2 cellular contexts compared by ENCODE assay signal in genomic region chr10:76111404-76111803, GRCh38.
TF ChIP-seq lines count a peak whose summit lies in the region.

No MANE protein-coding gene starts in this region.

TF ChIP-seq in SK-N-SH treated with all-trans-retinoic acid at 6 μM for 48 hours, 23 proteins besides CTCF, POLR2A, EP300 and RAD21:
- TF ChIP-seq, protein P1, sequence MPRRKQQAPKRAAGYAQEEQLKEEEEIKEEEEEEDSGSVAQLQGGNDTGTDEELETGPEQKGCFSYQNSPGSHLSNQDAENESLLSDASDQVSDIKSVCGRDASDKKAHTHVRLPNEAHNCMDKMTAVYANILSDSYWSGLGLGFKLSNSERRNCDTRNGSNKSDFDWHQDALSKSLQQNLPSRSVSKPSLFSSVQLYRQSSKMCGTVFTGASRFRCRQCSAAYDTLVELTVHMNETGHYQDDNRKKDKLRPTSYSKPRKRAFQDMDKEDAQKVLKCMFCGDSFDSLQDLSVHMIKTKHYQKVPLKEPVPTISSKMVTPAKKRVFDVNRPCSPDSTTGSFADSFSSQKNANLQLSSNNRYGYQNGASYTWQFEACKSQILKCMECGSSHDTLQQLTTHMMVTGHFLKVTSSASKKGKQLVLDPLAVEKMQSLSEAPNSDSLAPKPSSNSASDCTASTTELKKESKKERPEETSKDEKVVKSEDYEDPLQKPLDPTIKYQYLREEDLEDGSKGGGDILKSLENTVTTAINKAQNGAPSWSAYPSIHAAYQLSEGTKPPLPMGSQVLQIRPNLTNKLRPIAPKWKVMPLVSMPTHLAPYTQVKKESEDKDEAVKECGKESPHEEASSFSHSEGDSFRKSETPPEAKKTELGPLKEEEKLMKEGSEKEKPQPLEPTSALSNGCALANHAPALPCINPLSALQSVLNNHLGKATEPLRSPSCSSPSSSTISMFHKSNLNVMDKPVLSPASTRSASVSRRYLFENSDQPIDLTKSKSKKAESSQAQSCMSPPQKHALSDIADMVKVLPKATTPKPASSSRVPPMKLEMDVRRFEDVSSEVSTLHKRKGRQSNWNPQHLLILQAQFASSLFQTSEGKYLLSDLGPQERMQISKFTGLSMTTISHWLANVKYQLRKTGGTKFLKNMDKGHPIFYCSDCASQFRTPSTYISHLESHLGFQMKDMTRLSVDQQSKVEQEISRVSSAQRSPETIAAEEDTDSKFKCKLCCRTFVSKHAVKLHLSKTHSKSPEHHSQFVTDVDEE (CRISPR knock-in tag; IDR thresholded peaks at IDR 0.05), result no peak
- TF ChIP-seq TOX (CRISPR knock-in tag; IDR thresholded peaks at IDR 0.05; ENCODE audit: borderline replicate concordance) (no peak), ZNF70 (CRISPR knock-in tag; IDR thresholded peaks at IDR 0.05) (no peak)

TF ChIP-seq in WTC11, 78 proteins besides CTCF, POLR2A, EP300 and RAD21 (continued from another document):
- TF ChIP-seq, protein P2, sequence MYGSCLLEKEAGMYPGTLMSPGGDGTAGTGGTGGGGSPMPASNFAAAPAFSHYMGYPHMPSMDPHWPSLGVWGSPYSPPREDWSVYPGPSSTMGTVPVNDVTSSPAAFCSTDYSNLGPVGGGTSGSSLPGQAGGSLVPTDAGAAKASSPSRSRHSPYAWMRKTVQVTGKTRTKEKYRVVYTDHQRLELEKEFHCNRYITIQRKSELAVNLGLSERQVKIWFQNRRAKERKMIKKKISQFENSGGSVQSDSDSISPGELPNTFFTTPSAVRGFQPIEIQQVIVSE (CRISPR knock-in tag; IDR thresholded peaks at IDR 0.05; ENCODE audit: borderline replicate concordance), result no peak
- TF ChIP-seq SMAD4 (CRISPR knock-in tag; IDR thresholded peaks at IDR 0.05) (no peak), CREM (CRISPR knock-in tag; IDR thresholded peaks at IDR 0.05) (no peak), ATF3 (CRISPR knock-in tag; conservative IDR thresholded peaks at IDR 0.05) (no peak), CREB1 (CRISPR knock-in tag; IDR thresholded peaks at IDR 0.05) (no peak), ZNF317 (CRISPR knock-in tag; IDR thresholded peaks at IDR 0.05; ENCODE audit: borderline replicate concordance, low read depth) (no peak), ZNF425 (CRISPR knock-in tag; conservative IDR thresholded peaks at IDR 0.05) (no peak), TEAD4 (CRISPR knock-in tag; IDR thresholded peaks at IDR 0.05) (no peak), ATF2 (CRISPR knock-in tag; IDR thresholded peaks at IDR 0.05; ENCODE audit: borderline replicate concordance, low read depth) (no peak), NFATC4 (CRISPR knock-in tag; IDR thresholded peaks at IDR 0.05) (no peak), SMAD3 (CRISPR knock-in tag; IDR thresholded peaks at IDR 0.05; ENCODE audit: borderline replicate concordance) (no peak), TEAD1 (CRISPR knock-in tag; IDR thresholded peaks at IDR 0.05) (no peak)
- TF ChIP-seq, protein P3, sequence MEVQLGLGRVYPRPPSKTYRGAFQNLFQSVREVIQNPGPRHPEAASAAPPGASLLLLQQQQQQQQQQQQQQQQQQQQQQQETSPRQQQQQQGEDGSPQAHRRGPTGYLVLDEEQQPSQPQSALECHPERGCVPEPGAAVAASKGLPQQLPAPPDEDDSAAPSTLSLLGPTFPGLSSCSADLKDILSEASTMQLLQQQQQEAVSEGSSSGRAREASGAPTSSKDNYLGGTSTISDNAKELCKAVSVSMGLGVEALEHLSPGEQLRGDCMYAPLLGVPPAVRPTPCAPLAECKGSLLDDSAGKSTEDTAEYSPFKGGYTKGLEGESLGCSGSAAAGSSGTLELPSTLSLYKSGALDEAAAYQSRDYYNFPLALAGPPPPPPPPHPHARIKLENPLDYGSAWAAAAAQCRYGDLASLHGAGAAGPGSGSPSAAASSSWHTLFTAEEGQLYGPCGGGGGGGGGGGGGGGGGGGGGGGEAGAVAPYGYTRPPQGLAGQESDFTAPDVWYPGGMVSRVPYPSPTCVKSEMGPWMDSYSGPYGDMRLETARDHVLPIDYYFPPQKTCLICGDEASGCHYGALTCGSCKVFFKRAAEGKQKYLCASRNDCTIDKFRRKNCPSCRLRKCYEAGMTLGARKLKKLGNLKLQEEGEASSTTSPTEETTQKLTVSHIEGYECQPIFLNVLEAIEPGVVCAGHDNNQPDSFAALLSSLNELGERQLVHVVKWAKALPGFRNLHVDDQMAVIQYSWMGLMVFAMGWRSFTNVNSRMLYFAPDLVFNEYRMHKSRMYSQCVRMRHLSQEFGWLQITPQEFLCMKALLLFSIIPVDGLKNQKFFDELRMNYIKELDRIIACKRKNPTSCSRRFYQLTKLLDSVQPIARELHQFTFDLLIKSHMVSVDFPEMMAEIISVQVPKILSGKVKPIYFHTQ (CRISPR knock-in tag; IDR thresholded peaks at IDR 0.05), result no peak
- TF ChIP-seq, protein P4, sequence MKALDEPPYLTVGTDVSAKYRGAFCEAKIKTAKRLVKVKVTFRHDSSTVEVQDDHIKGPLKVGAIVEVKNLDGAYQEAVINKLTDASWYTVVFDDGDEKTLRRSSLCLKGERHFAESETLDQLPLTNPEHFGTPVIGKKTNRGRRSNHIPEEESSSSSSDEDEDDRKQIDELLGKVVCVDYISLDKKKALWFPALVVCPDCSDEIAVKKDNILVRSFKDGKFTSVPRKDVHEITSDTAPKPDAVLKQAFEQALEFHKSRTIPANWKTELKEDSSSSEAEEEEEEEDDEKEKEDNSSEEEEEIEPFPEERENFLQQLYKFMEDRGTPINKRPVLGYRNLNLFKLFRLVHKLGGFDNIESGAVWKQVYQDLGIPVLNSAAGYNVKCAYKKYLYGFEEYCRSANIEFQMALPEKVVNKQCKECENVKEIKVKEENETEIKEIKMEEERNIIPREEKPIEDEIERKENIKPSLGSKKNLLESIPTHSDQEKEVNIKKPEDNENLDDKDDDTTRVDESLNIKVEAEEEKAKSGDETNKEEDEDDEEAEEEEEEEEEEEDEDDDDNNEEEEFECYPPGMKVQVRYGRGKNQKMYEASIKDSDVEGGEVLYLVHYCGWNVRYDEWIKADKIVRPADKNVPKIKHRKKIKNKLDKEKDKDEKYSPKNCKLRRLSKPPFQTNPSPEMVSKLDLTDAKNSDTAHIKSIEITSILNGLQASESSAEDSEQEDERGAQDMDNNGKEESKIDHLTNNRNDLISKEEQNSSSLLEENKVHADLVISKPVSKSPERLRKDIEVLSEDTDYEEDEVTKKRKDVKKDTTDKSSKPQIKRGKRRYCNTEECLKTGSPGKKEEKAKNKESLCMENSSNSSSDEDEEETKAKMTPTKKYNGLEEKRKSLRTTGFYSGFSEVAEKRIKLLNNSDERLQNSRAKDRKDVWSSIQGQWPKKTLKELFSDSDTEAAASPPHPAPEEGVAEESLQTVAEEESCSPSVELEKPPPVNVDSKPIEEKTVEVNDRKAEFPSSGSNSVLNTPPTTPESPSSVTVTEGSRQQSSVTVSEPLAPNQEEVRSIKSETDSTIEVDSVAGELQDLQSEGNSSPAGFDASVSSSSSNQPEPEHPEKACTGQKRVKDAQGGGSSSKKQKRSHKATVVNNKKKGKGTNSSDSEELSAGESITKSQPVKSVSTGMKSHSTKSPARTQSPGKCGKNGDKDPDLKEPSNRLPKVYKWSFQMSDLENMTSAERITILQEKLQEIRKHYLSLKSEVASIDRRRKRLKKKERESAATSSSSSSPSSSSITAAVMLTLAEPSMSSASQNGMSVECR (CRISPR knock-in tag; IDR thresholded peaks at IDR 0.05; ENCODE audit: borderline replicate concordance), result no peak
- TF ChIP-seq, protein P5, sequence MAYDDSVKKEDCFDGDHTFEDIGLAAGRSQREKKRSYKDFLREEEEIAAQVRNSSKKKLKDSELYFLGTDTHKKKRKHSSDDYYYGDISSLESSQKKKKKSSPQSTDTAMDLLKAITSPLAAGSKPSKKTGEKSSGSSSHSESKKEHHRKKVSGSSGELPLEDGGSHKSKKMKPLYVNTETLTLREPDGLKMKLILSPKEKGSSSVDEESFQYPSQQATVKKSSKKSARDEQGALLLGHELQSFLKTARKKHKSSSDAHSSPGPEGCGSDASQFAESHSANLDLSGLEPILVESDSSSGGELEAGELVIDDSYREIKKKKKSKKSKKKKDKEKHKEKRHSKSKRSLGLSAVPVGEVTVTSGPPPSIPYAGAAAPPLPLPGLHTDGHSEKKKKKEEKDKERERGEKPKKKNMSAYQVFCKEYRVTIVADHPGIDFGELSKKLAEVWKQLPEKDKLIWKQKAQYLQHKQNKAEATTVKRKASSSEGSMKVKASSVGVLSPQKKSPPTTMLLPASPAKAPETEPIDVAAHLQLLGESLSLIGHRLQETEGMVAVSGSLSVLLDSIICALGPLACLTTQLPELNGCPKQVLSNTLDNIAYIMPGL (CRISPR knock-in tag; IDR thresholded peaks at IDR 0.05), result no peak
- TF ChIP-seq, protein P6, sequence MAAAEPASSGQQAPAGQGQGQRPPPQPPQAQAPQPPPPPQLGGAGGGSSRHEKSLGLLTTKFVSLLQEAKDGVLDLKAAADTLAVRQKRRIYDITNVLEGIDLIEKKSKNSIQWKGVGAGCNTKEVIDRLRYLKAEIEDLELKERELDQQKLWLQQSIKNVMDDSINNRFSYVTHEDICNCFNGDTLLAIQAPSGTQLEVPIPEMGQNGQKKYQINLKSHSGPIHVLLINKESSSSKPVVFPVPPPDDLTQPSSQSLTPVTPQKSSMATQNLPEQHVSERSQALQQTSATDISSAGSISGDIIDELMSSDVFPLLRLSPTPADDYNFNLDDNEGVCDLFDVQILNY (CRISPR knock-in tag; IDR thresholded peaks at IDR 0.05), result no peak
TF ChIP-seq in WTC11: peak in this region for 0.
